ENCODE assay signal across 9 cellular contexts in genomic region chr2:209523778-209524362, GRCh38.
A peak's percentile ranks its signal among the peaks of the same experiment; 100 is the strongest.
DNase-seq lines count a peak whose midpoint lies in the region; ATAC-seq and TF ChIP-seq lines count a peak whose summit lies in the region.
"Had no signal": no experiment of that assay in that cellular context is flagged by ENCODE, and none has a peak within 500 bp of the region (broad histone marks: within the 10 kb centered on the region; RNA-seq: fewer than 3 reads in every experiment).

No MANE protein-coding gene starts in this region.

- intact Hi-C loops in CD14-positive monocyte (cut with micrococcal nuclease), result no loop called here

- no peaks in the 10 kb centered on the region for H3K9me3 ChIP-seq in WERI-Rb-1 (ENCODE audit: severe bottlenecking)

- H3K9me3 Mint-ChIP-seq in CD14-positive monocyte (no peaks in the 10 kb centered on the region), osteocyte (ENCODE audit: unreplicated experiment) (no peaks in the 10 kb centered on the region)

- no peak overlapping the region for H3K4me3 ChIP-seq in WERI-Rb-1 (ENCODE audit: low read depth, low read length)

- H3K27me3 Mint-ChIP-seq in CD14-positive monocyte (ENCODE audit: low read depth in 3 of 3) (no peaks in the 10 kb centered on the region), osteocyte (ENCODE audit: unreplicated experiment) (no peaks in the 10 kb centered on the region)

- H3K27me3 ChIP-seq in WERI-Rb-1 (ENCODE audit: insufficient read depth, low read depth, severe bottlenecking), result no peaks in the 10 kb centered on the region

- H3K36me3 ChIP-seq in WERI-Rb-1, result no peaks in the 10 kb centered on the region

- H3K27ac ChIP-seq in WERI-Rb-1, result no peak overlapping the region

- peaks cover 25% of the 10 kb centered on the region for H3K4me1 Mint-ChIP-seq in CD14-positive monocyte
- peaks cover 29% of the 10 kb centered on the region for H3K4me1 Mint-ChIP-seq in osteocyte (ENCODE audit: unreplicated experiment)

- no peak for TF ChIP-seq CTCF in WERI-Rb-1 (IDR thresholded peaks at IDR 0.05; ENCODE audit: low read depth, low read length)
- no peak for TF ChIP-seq CTCF in CD14-positive monocyte (IDR thresholded peaks at IDR 0.05)
- no peak for TF ChIP-seq CTCF in osteocyte (IDR thresholded peaks at IDR 0.05)

- ATAC-seq in GM18858 (IDR thresholded peaks at IDR 0.05; ENCODE audit: unreplicated experiment) (peak; percentile 54), HG02588 (IDR thresholded peaks at IDR 0.05; ENCODE audit: unreplicated experiment) (peak; percentile 55), HG03571 (IDR thresholded peaks at IDR 0.05; ENCODE audit: unreplicated experiment) (peak; percentile 49)

- H3K36me3 Mint-ChIP-seq in CD14-positive monocyte, result no peaks in the 10 kb centered on the region
- H3K36me3 Mint-ChIP-seq in osteocyte (ENCODE audit: unreplicated experiment), result no peaks in the 10 kb centered on the region

- H3K4me3 Mint-ChIP-seq in CD14-positive monocyte, result no peak overlapping the region
- no peak overlapping the region for H3K4me3 Mint-ChIP-seq in osteocyte (ENCODE audit: unreplicated experiment)

- peak; percentile 1 for DNase-seq in midbrain (lab: John Stamatoyannopoulos, UW)
- DNase-seq in WERI-Rb-1, result no peak
- no peak for DNase-seq in AML-193 (lab: John Stamatoyannopoulos, UW)
- DNase-seq in CD14-positive monocyte (ENCODE audit: low spot score), result no peak
- no peak for DNase-seq in osteocyte (ENCODE audit: extremely low spot score, unreplicated experiment)
- DNase-seq: stimulated activated CD4-positive, alpha-beta T cell treated with anti-CD3 and anti-CD28 coated beads, Interleukin-2, amount 100 ng/mL, for 48 hours had no signal

- H3K27ac Mint-ChIP-seq in CD14-positive monocyte (no peak overlapping the region), osteocyte (ENCODE audit: unreplicated experiment) (no peak overlapping the region)
